ENCODE assay signal across 8 cellular contexts in the genomic region with DNA sequence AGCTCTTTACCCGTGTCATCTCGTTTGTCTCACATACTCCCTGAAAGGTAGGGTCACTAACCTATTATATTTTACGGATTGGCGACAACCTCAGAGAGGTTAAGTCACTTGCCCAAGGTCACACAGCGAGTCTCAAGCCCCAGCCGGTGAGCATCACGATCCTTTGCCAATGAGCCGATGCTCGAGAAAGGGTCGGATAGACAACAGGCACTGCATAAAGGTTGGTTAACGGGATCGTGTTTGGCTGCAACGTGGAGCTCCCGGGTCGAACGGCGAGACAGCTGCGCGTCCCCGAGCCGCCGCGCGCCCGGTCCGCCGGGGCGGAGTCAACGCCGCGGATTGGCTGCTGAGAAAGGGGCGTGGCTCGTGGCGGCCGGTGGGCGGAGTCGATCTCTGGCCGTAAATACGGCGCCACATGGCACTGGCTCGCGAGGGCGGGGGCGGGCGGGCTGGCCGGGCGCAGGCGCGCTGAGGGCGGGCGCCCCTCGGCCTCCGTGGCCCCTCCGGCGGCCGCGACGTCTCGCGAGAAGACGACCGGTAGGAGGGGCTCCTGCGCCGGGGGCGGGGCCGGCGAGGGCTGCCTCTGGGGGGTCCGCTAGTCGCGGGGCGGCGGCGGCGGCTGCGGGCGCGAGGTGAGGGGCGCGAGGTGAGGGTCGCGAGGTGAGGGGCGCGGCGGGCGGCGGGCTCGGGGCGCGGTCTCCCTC. TPM values are rescaled to one million over a fixed set of nuclear protein-coding genes. Genes with fewer than 3 reads are reported as not detected.
DNase-seq lines count a peak whose midpoint lies in the region; ATAC-seq and TF ChIP-seq lines count a peak whose summit lies in the region.

A gene (plus strand): TSS at position 598 of the 704 bp plus-strand sequence. CDS start 29,029 bp downstream, outside the sequence.

- H3K4me1 ChIP-seq in PC-3 (ENCODE audit: insufficient read depth, low read length): peaks cover 22% of the 10 kb centered on the region
- H3K4me1 ChIP-seq in mucosa of descending colon (ENCODE audit: low read depth): peaks cover 12% of the 10 kb centered on the region

- BruUV-seq in PC-3 (replicated peaks; lab: Mats Ljungman, UMichigan): no TSS peak

- peaks cover 28 to 42% (median 37%) of the 10 kb centered on the region in 3 donors for H3K4me1 Mint-ChIP-seq in IgD-negative memory B cell
- peaks cover 50% of the 10 kb centered on the region for H3K4me1 Mint-ChIP-seq in activated T-cell treated with anti-CD3 and anti-CD28 coated beads, Interleukin-2, amount 50 U/mL, for 24 hours (ENCODE audit: low read depth)

- DNase-seq in COR-L47 (lab: John Stamatoyannopoulos, UW) (peak; percentile 92), PC-3 (peak; percentile 91), epithelial cell of proximal tubule (ENCODE audit: low read depth) (peak; percentile 12), mucosa of descending colon (peak; percentile 96 to 97 (median 97))
- peak; percentile 95 for DNase-seq in activated T-cell treated with anti-CD3 and anti-CD28 coated beads, Interleukin-2, amount 50 U/mL, for 24 hours
- peak; percentile 91 for DNase-seq in stimulated activated CD8-positive, alpha-beta memory T cell treated with anti-CD3 and anti-CD28 coated beads, Interleukin-2, amount 100 ng/mL, for 48 hours (ENCODE audit: low read depth in 2 of 2)

- H3K4me2 ChIP-seq in PC-3 (ENCODE audit: low read length): peak within 1 kb of the TSS; percentile 100

- H3K9ac ChIP-seq in PC-3 (ENCODE audit: low read length): peak within 1 kb of the TSS; percentile 85

- no peaks in the 10 kb centered on the region for H3K36me3 ChIP-seq in PC-3 (ENCODE audit: low read depth, low read length)
- H3K36me3 ChIP-seq in mucosa of descending colon (ENCODE audit: low read depth): no peaks in the 10 kb centered on the region

- H3K36me3 Mint-ChIP-seq in IgD-negative memory B cell: peaks cover 2% of the 10 kb centered on the region
- H3K36me3 Mint-ChIP-seq in activated T-cell treated with anti-CD3 and anti-CD28 coated beads, Interleukin-2, amount 50 U/mL, for 24 hours (ENCODE audit: low read depth): peaks cover 2% of the 10 kb centered on the region

- no peaks in the 10 kb centered on the region for H3K9me3 Mint-ChIP-seq in IgD-negative memory B cell
- H3K9me3 Mint-ChIP-seq in activated T-cell treated with anti-CD3 and anti-CD28 coated beads, Interleukin-2, amount 50 U/mL, for 24 hours: no peaks in the 10 kb centered on the region

- no peaks in the 10 kb centered on the region for H3K9me2 ChIP-seq in PC-3 (replicated peaks; ENCODE audit: low read length)

- no peaks in the 10 kb centered on the region for H3K27me3 ChIP-seq in PC-3 (ENCODE audit: low read length)

- no peak within 1 kb of the TSS for H3K27ac ChIP-seq in PC-3 (ENCODE audit: low read length)

- TF ChIP-seq CTCF in PC-3 (conservative IDR thresholded peaks at IDR 0.05; ENCODE audit: low read depth, low read length): no peak
- no peak for TF ChIP-seq CTCF in epithelial cell of proximal tubule (conservative IDR thresholded peaks at IDR 0.05; ENCODE audit: low read depth, low read length)
- no peak for TF ChIP-seq CTCF in mucosa of descending colon (IDR thresholded peaks at IDR 0.05)

- H3K9me3 ChIP-seq in PC-3 (ENCODE audit: low read length) (no peaks in the 10 kb centered on the region), mucosa of descending colon (no peaks in the 10 kb centered on the region)

- peak within 1 kb of the TSS; percentile 99 for H2AFZ ChIP-seq in PC-3 (ENCODE audit: low read length)

- peak within 1 kb of the TSS; percentile 83 to 94 (median 90) for H3K4me3 Mint-ChIP-seq in IgD-negative memory B cell
- peak within 1 kb of the TSS; percentile 80 for H3K4me3 Mint-ChIP-seq in activated T-cell treated with anti-CD3 and anti-CD28 coated beads, Interleukin-2, amount 50 U/mL, for 24 hours

- H3K27me3 Mint-ChIP-seq in IgD-negative memory B cell: no peaks in the 10 kb centered on the region
- no peaks in the 10 kb centered on the region for H3K27me3 Mint-ChIP-seq in activated T-cell treated with anti-CD3 and anti-CD28 coated beads, Interleukin-2, amount 50 U/mL, for 24 hours

- H3K4me3 ChIP-seq in PC-3 (ENCODE audit: low read length): peak within 1 kb of the TSS; percentile 99
- H3K4me3 ChIP-seq in epithelial cell of proximal tubule (ENCODE audit: low read depth, low read length): peak within 1 kb of the TSS; percentile 91
- peak within 1 kb of the TSS; percentile 77 for H3K4me3 ChIP-seq in mucosa of descending colon

- no peaks in the 10 kb centered on the region for H4K20me1 ChIP-seq in PC-3 (ENCODE audit: low read length)

- CTCF ChIA-PET in PC-3 (lab: Charles Lee): interaction anchor here (0.6 to 1.5 kb wide), 4 partner anchors 19 to 418 kb away, joined by 4 to 5 read pairs (median 5); no protein-coding TSS in a partner anchor

- peak within 1 kb of the TSS; percentile 76 to 90 (median 87) for H3K27ac Mint-ChIP-seq in IgD-negative memory B cell
- H3K27ac Mint-ChIP-seq in activated T-cell treated with anti-CD3 and anti-CD28 coated beads, Interleukin-2, amount 50 U/mL, for 24 hours: peak within 1 kb of the TSS; percentile 64

- intact Hi-C loops in PC-3 (cut with micrococcal nuclease): no loop called here
- intact Hi-C loops in mucosa of descending colon (cut with DNase I, micrococcal nuclease): no loop called here

- no peaks in the 10 kb centered on the region for H3F3A ChIP-seq in PC-3 (ENCODE audit: low read length, unreplicated experiment)

- POLR2A ChIA-PET in PC-3 (lab: Charles Lee; ENCODE audit: unreplicated experiment): interaction anchor here (0.5 to 0.8 kb wide), 6 partner anchors 9 to 49 kb away, joined by 4 to 9 read pairs (median 4); no protein-coding TSS in a partner anchor

- ATAC-seq in GM21515 (IDR thresholded peaks at IDR 0.05; ENCODE audit: unreplicated experiment): peak; percentile 48
- ATAC-seq in PC-3: peak; percentile 61
- ATAC-seq in mucosa of descending colon: peak; percentile 94

- peaks cover 21% of the 10 kb centered on the region for H3K79me2 ChIP-seq in PC-3 (ENCODE audit: low read length)

RNA-seq across cellular contexts. Expression of the gene that starts here (rescaled TPM):
- polyA plus RNA-seq in IgD-negative memory B cell: 24.9 TPM
- total RNA-seq in PC-3 (2014; rRNA removed): 12.2 and 12.9 TPM in 2 replicates
- 7.2 and 10.6 TPM in 2 replicates for total RNA-seq in epithelial cell of proximal tubule
- total RNA-seq in mucosa of descending colon: 10 to 100 TPM; 10.7 to 20.9 (median 12.2) TPM

Comparison
In these comparisons a context has a peak if more than half of its experiments do, and no peak if none do; other contexts are left out.
1. DNase-seq: peak in every context shown above with its lines; median percentile 97 in mucosa of descending colon; 95 in activated T-cell treated with anti-CD3 and anti-CD28 coated beads, Interleukin-2, amount 50 U/mL, for 24 hours; 92 in COR-L47; 91 in PC-3; 91 in stimulated activated CD8-positive, alpha-beta memory T cell treated with anti-CD3 and anti-CD28 coated beads, Interleukin-2, amount 100 ng/mL, for 48 hours; 12 in epithelial cell of proximal tubule.